ENCODE assay signal across 13 cellular contexts in the genomic region with DNA sequence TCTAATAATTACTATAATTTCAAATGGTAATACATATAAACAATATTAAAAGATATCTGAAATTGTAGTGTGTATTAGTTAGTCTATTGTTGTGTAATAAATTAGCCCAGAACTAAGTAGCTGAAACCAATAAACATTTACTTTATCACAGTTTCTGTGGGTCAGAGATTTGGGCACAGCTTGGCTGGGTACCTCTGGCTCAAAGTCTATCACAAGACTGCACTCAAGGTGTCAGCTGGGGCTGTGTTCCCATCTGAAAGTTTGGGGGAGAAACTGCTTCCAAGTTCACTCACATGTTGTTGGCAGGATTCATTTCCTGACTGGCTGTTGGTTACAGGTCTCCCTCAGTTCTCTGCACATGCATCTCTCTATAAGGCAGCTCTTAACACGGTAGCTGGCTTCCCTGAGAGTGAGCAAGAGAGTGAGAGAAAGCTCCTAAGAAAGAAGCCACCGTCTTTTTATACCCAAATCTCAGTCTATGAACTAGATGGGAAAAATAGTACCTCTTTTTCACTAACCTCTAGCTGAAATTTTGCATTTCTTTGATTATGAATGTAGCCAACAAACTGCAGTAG.
DNase-seq lines count a peak whose midpoint lies in the region; ATAC-seq and TF ChIP-seq lines count a peak whose summit lies in the region.
"Had no signal": no experiment of that assay in that cellular context is flagged by ENCODE, and none has a peak within 500 bp of the region (broad histone marks: within the 10 kb centered on the region; RNA-seq: fewer than 3 reads in every experiment).

No MANE protein-coding gene starts in this region.

- H3K4me3 Mint-ChIP-seq in central memory CD8-positive, alpha-beta T cell, result no peak overlapping the region
- H3K4me3 Mint-ChIP-seq: dendritic cell treated with granulocyte-macrophage colony-stimulating factor and Interleukin-4, amounts not matched to agents 40 ng/mL and 50 ng/mL, for 4 days had no signal

- H3K9me3 Mint-ChIP-seq in central memory CD8-positive, alpha-beta T cell, result no peaks in the 10 kb centered on the region
- H3K9me3 Mint-ChIP-seq: dendritic cell treated with granulocyte-macrophage colony-stimulating factor and Interleukin-4, amounts not matched to agents 40 ng/mL and 50 ng/mL, for 4 days had no signal

- H3K4me3 ChIP-seq in BLaER1 (no peak overlapping the region), DND-41 (ENCODE audit: low read depth in 1 of 2, low read length in 2 of 2) (no peak overlapping the region)
- H3K4me3 ChIP-seq: tibial nerve had no signal

- H3K9me3 ChIP-seq in BLaER1 (no peaks in the 10 kb centered on the region), DND-41 (ENCODE audit: insufficient read depth, low read length, severe bottlenecking) (no peaks in the 10 kb centered on the region)
- H3K9me3 ChIP-seq: tibial nerve had no signal

- peaks cover 90% of the 10 kb centered on the region for H3K79me2 ChIP-seq in DND-41 (ENCODE audit: insufficient read depth, low read length)

- DNase-seq in DND-41 (no peak), AML-193 (lab: John Stamatoyannopoulos, UW) (no peak), DMS153 treated with DMSO at 0.1 percent for 48 hours (lab: John Stamatoyannopoulos, UW; ENCODE audit: unreplicated experiment) (no peak)
- DNase-seq in central memory CD8-positive, alpha-beta T cell (ENCODE audit: low spot score in 2 of 2), result no peak
- DNase-seq: activated CD4-positive, CD25-positive, alpha-beta regulatory T cell; NCI-H2029; SW 1271 had no signal

- peak overlapping the region; percentile 45 for H3K27ac Mint-ChIP-seq in central memory CD8-positive, alpha-beta T cell (ENCODE audit: low read depth)
- H3K27ac Mint-ChIP-seq: dendritic cell treated with granulocyte-macrophage colony-stimulating factor and Interleukin-4, amounts not matched to agents 40 ng/mL and 50 ng/mL, for 4 days had no signal

- H2AFZ ChIP-seq in DND-41 (ENCODE audit: low read depth, low read length), result no peak overlapping the region

- H3K27me3 ChIP-seq in BLaER1 (no peaks in the 10 kb centered on the region), DND-41 (ENCODE audit: insufficient read depth, low read length, poor library complexity) (no peaks in the 10 kb centered on the region)
- H3K27me3 ChIP-seq: tibial nerve had no signal

- H3K4me1 Mint-ChIP-seq in central memory CD8-positive, alpha-beta T cell, result peaks cover 47% of the 10 kb centered on the region

- no peak for TF ChIP-seq CTCF in DND-41 (IDR thresholded peaks at IDR 0.05; ENCODE audit: borderline replicate concordance, extremely low read depth, low read length, poor library complexity, severe bottlenecking)

- H3K4me2 ChIP-seq in BLaER1 (0 out of 2 replicates have a peak overlapping the region, but pooled peaks have one; percentile 70), DND-41 (ENCODE audit: insufficient read depth, low read length) (no peak overlapping the region)

- H3K4me1 ChIP-seq in BLaER1 (peaks cover 26% of the 10 kb centered on the region), DND-41 (ENCODE audit: insufficient read depth, low read length) (0 out of 2 replicates have a peak, but pooled peaks cover 4% of the 10 kb centered on the region)

- H3K36me3 Mint-ChIP-seq in central memory CD8-positive, alpha-beta T cell (ENCODE audit: insufficient read depth), result peaks cover 24% of the 10 kb centered on the region

- H3K27me3 Mint-ChIP-seq in central memory CD8-positive, alpha-beta T cell, result no peaks in the 10 kb centered on the region
- H3K27me3 Mint-ChIP-seq: dendritic cell treated with granulocyte-macrophage colony-stimulating factor and Interleukin-4, amounts not matched to agents 40 ng/mL and 50 ng/mL, for 4 days had no signal

- H3K27ac ChIP-seq in BLaER1 (no peak overlapping the region), DND-41 (ENCODE audit: low read length) (no peak overlapping the region)
- H3K27ac ChIP-seq: tibial nerve had no signal

- H4K20me1 ChIP-seq in BLaER1, result no peaks in the 10 kb centered on the region
- H4K20me1 ChIP-seq in DND-41 (ENCODE audit: insufficient read depth, low read length), result peaks cover 15% of the 10 kb centered on the region; the same call in 1 of the 2 replicates

- H3K36me3 ChIP-seq in BLaER1 (peaks cover 18% of the 10 kb centered on the region), DND-41 (ENCODE audit: insufficient read depth, low read length) (peaks cover 66% of the 10 kb centered on the region)
- H3K36me3 ChIP-seq: tibial nerve had no signal

- ATAC-seq in DND-41 (ENCODE audit: insufficient read depth, low read depth) (peak; percentile 20; the same call in 1 of the 3 replicates), HG03108 (IDR thresholded peaks at IDR 0.05; ENCODE audit: unreplicated experiment) (peak; percentile 24), HG02610 (IDR thresholded peaks at IDR 0.05; ENCODE audit: unreplicated experiment) (no peak)
- no peak for ATAC-seq in central memory CD8-positive, alpha-beta T cell (replicated peaks; ENCODE audit: extremely low read depth, poor library complexity, severe bottlenecking)
- ATAC-seq: HCT116 had no signal

- no peak overlapping the region for H3K9ac ChIP-seq in BLaER1
- H3K9ac ChIP-seq in DND-41 (ENCODE audit: low read depth, low read length), result no peak overlapping the region

Comparison
In these comparisons a context has a peak if more than half of its experiments do, and no peak if none do; other contexts are left out.
1. ATAC-seq: peak in DND-41 (single experiment) and HG03108 (single experiment); none in central memory CD8-positive, alpha-beta T cell (single experiment) and HG02610 (single experiment).